In the genomic region with DNA sequence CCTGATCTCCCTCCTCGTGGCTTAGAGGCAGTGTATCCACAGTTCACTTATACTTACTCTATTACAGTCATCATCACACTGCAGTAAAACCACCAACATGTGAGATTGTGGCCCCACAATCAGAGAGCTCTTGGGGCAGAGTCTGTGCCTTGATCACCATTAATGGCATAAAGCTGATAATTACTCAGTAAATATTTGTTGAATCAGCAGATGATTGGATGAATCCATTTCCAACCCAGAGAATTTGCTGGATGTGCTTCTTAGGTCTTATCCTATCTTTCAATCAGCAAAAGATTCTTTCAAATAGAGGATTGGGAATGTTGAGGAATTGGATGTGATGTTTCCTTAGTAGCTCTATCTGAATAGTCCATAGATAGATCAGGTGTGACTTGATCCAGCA, we compare ENCODE assay signal across 26 cellular contexts.
"Had no signal": no experiment of that assay in that cellular context is flagged by ENCODE, and none has a peak within 500 bp of the region (broad histone marks: within the 10 kb centered on the region; RNA-seq: fewer than 3 reads in every experiment).

No MANE protein-coding gene starts in this region.

- H3K4me1 ChIP-seq: pancreas, psoas muscle, tibial nerve had no signal

- H3K27ac ChIP-seq: neutrophil, pancreas, psoas muscle, skin epidermis, stomach, thoracic aorta, thyroid gland, tibial nerve, upper lobe of left lung, vagina had no signal

- H3K27me3 ChIP-seq: pancreas, stomach, thyroid gland, tibial nerve, upper lobe of left lung, vagina had no signal

- H3K4me2 ChIP-seq: smooth muscle cell had no signal

- DNase-seq: naive thymus-derived CD8-positive, alpha-beta T cell; nephron progenitor cell; nucleus accumbens; psoas muscle; right cardiac atrium; stimulated activated CD4-positive, alpha-beta T cell treated with anti-CD3 and anti-CD28 coated beads, Interleukin-15, amount 100 ng/mL, for 24 hours; stimulated activated CD4-positive, alpha-beta T cell treated with anti-CD3 and anti-CD28 coated beads, Interleukin-2, amount 100 ng/mL, for 24 hours; stimulated activated CD4-positive, alpha-beta T cell treated with anti-CD3 and anti-CD28 coated beads, Interleukin-2, amount 100 ng/mL, for 48 hours; stimulated activated CD4-positive, alpha-beta T cell treated with anti-CD3 and anti-CD28 coated beads, Interleukin-4, amount 100 ng/mL, for 24 hours; stimulated activated naive B cell treated with anti-CD40 and anti-IgM and Interleukin-4, amounts not matched to agents 10 μg/mL and 1 μg/mL and 100 μg/mL, for 72 hours; stimulated activated naive CD4-positive, alpha-beta T cell treated with Interleukin-2 at 50 U/mL for 16 hours; stomach; thyroid gland; trophoblast cell; upper lobe of left lung had no signal

- H3K4me3 ChIP-seq: pancreas, psoas muscle, skin epidermis, smooth muscle cell, stomach, thoracic aorta, thyroid gland, tibial nerve, upper lobe of left lung, vagina had no signal

- H3K9me3 ChIP-seq: neutrophil, pancreas, psoas muscle, stomach, thoracic aorta, thyroid gland, tibial nerve, upper lobe of left lung, vagina had no signal

- ATAC-seq: naive thymus-derived CD8-positive, alpha-beta T cell; natural killer cell treated with Interleukin-12 subunit alpha and Interleukin-12 subunit beta and Interleukin-15 and Interleukin-18, amount 100 ng/mL, for 72 hours; pancreas; psoas muscle; right cardiac atrium; sciatic nerve; stimulated activated effector memory CD8-positive, alpha-beta T cell treated with anti-CD3 and anti-CD28 coated beads, Interleukin-12 subunit alpha, Interleukin-12 subunit beta, amount 100 ng/mL, for 72 hours; stimulated activated naive B cell treated with anti-CD40 and anti-IgM and Interleukin-4, amounts not matched to agents 10 μg/mL and 1 μg/mL and 100 μg/mL, for 72 hours had no signal

- FAIRE-seq: pancreas, urothelium cell line had no signal

- H3K36me3 ChIP-seq: neutrophil, pancreas, stomach, thoracic aorta, thyroid gland, tibial nerve, upper lobe of left lung, vagina had no signal
